In genomic region chr7:114419441-114420107, GRCh38 we compare ENCODE assay signal across 1 cellular context.
A peak's percentile ranks its signal among the peaks of the same experiment; 100 is the strongest.
TF ChIP-seq lines count a peak whose summit lies in the region.

No MANE protein-coding gene starts in this region.

TF ChIP-seq in IMR-90, 13 proteins besides CTCF, POLR2A, EP300 and RAD21:
- TF ChIP-seq NFE2L2 (IDR thresholded peaks at IDR 0.05; ENCODE audit: low read depth, low read length) (no peak), FOS (IDR thresholded peaks at IDR 0.05; ENCODE audit: low read depth, low read length) (peak; percentile 36; the same call in 1 of the 2 replicates), SMC3 (IDR thresholded peaks at IDR 0.05; ENCODE audit: low read depth, low read length) (no peak), MXI1 (IDR thresholded peaks at IDR 0.05; ENCODE audit: borderline replicate concordance, low read depth, low read length) (no peak)
